Comparison of ENCODE assay signal across 9 cellular contexts in genomic region chr2:134668821-134669220, GRCh38. TPM values are rescaled to one million over a fixed set of nuclear protein-coding genes. Genes with fewer than 3 reads are reported as not detected.
DNase-seq lines count a peak whose midpoint lies in the region; ATAC-seq and TF ChIP-seq lines count a peak whose summit lies in the region.
"Had no signal": no experiment of that assay in that cellular context is flagged by ENCODE, and none has a peak within 500 bp of the region (broad histone marks: within the 10 kb centered on the region; RNA-seq: fewer than 3 reads in every experiment).

No MANE protein-coding gene starts in this region.

- no peak overlapping the region for H3K27ac ChIP-seq in A673 (ENCODE audit: low read depth, low read length, poor library complexity, severe bottlenecking)

- no peaks in the 10 kb centered on the region for H3K36me3 ChIP-seq in A673 (ENCODE audit: insufficient read depth, low read length, poor library complexity, severe bottlenecking)

- H3K27me3 Mint-ChIP-seq in activated naive CD8-positive, alpha-beta T cell treated with anti-CD3 and anti-CD28 coated beads, Interleukin-2, amount 10 ng/mL, durations not matched to agents 7 days and 5 days, result peaks cover 64% of the 10 kb centered on the region

- peaks cover 47% of the 10 kb centered on the region for H3K4me1 Mint-ChIP-seq in activated naive CD8-positive, alpha-beta T cell treated with anti-CD3 and anti-CD28 coated beads, Interleukin-2, amount 10 ng/mL, durations not matched to agents 7 days and 5 days

- TF ChIP-seq CTCF in A673 (conservative IDR thresholded peaks at IDR 0.05; ENCODE audit: low read depth, low read length), result no peak

- peak; percentile 93 for ATAC-seq in activated naive CD8-positive, alpha-beta T cell treated with anti-CD3 and anti-CD28 coated beads, Interleukin-2, amount 10 ng/mL, durations not matched to agents 7 days and 5 days (ENCODE audit: low read depth)
- ATAC-seq in GM18517 (IDR thresholded peaks at IDR 0.05; ENCODE audit: unreplicated experiment), result no peak

- POLR2A ChIA-PET in activated naive CD8-positive, alpha-beta T cell treated with anti-CD3 and anti-CD28 coated beads, Interleukin-2, amount 10 ng/mL, durations not matched to agents 7 days and 5 days (lab: Charles Lee), result interaction anchor here (1.0 to 1.4 kb wide), 2 partner anchors 8 to 10 kb away, joined by 3 to 7 read pairs; no protein-coding TSS in a partner anchor
- POLR2A ChIA-PET in A673 (lab: Charles Lee; ENCODE audit: low non-redundant PET), result no interaction called here

- H3K4me3 ChIP-seq in A673 (ENCODE audit: low read depth, low read length, poor library complexity, severe bottlenecking), result no peak overlapping the region

- BruUV-seq in A673 (replicated peaks; lab: Mats Ljungman, UMichigan), result no TSS peak

- intact Hi-C loops in A673 (cut with micrococcal nuclease; ENCODE audit: unreplicated experiment), result no loop called here

- no peaks in the 10 kb centered on the region for H3K4me1 ChIP-seq in A673 (ENCODE audit: insufficient read depth, low read length, poor library complexity, severe bottlenecking)

- no peaks in the 10 kb centered on the region for H3K9me3 Mint-ChIP-seq in activated naive CD8-positive, alpha-beta T cell treated with anti-CD3 and anti-CD28 coated beads, Interleukin-2, amount 10 ng/mL, durations not matched to agents 7 days and 5 days

- peak; percentile 23 for DNase-seq in GM19240 (ENCODE audit: insufficient read length, low spot score)
- peak; percentile 86 for DNase-seq in T-helper 22 cell (ENCODE audit: low read depth)
- peak; percentile 87 for DNase-seq in activated naive CD8-positive, alpha-beta T cell treated with anti-CD3 and anti-CD28 coated beads, Interleukin-2, amount 10 ng/mL, durations not matched to agents 7 days and 5 days
- DNase-seq in stimulated activated CD4-positive, alpha-beta T cell treated with anti-CD3 and anti-CD28 coated beads, TNF-alpha, amount 100 ng/mL, for 4 hours (ENCODE audit: low read depth in 3 of 3), result peak in 2 of 3 experiments; percentile 28 to 64
- DNase-seq in A673 (ENCODE audit: low spot score), result no peak
- no peak for DNase-seq in AG08396 (ENCODE audit: low spot score)
- DNase-seq in ureter (ENCODE audit: low spot score), result no peak
- DNase-seq: NCI-H187 had no signal

- H3K4me3 Mint-ChIP-seq in activated naive CD8-positive, alpha-beta T cell treated with anti-CD3 and anti-CD28 coated beads, Interleukin-2, amount 10 ng/mL, durations not matched to agents 7 days and 5 days, result peak overlapping the region; percentile 32

- H3K9me3 ChIP-seq in A673 (ENCODE audit: low read depth, low read length, poor library complexity, severe bottlenecking), result no peaks in the 10 kb centered on the region

- H3K27me3 ChIP-seq in A673 (replicated peaks; ENCODE audit: insufficient read depth, low read depth, low read length, poor library complexity), result peaks cover 3% of the 10 kb centered on the region

- H3K36me3 Mint-ChIP-seq in activated naive CD8-positive, alpha-beta T cell treated with anti-CD3 and anti-CD28 coated beads, Interleukin-2, amount 10 ng/mL, durations not matched to agents 7 days and 5 days, result no peaks in the 10 kb centered on the region

- CTCF ChIA-PET in A673 (lab: Charles Lee), result no interaction called here

- peak overlapping the region; percentile 37 for H3K27ac Mint-ChIP-seq in activated naive CD8-positive, alpha-beta T cell treated with anti-CD3 and anti-CD28 coated beads, Interleukin-2, amount 10 ng/mL, durations not matched to agents 7 days and 5 days

RNA-seq across cellular contexts. Expression of gene TMEM163, which starts 50.0 kb away (rescaled TPM):
- total RNA-seq in activated naive CD8-positive, alpha-beta T cell treated with anti-CD3 and anti-CD28 coated beads, Interleukin-2, amount 10 ng/mL, durations not matched to agents 7 days and 5 days, result under 1 TPM; 0.14 to 0.19 TPM
- total RNA-seq in A673 (2021) (not detected in 2 replicates), ureter (10.1 TPM)

Comparison
In these comparisons a context has a peak if more than half of its experiments do, and no peak if none do; other contexts are left out.
1. DNase-seq: peak in GM19240 (single experiment), T-helper 22 cell (single experiment), activated naive CD8-positive, alpha-beta T cell treated with anti-CD3 and anti-CD28 coated beads, Interleukin-2, amount 10 ng/mL, durations not matched to agents 7 days and 5 days (single experiment) and stimulated activated CD4-positive, alpha-beta T cell treated with anti-CD3 and anti-CD28 coated beads, TNF-alpha, amount 100 ng/mL, for 4 hours (2 of 3); none in A673 (single experiment), AG08396 (single experiment) and ureter (single experiment).